In genomic region chr1:42741706-42742105, GRCh38 we compare ENCODE assay signal across 24 cellular contexts. TPM values are rescaled to one million over a fixed set of nuclear protein-coding genes. Genes with fewer than 3 reads are reported as not detected.
"Had no signal": no experiment of that assay in that cellular context is flagged by ENCODE, and none has a peak within 500 bp of the region (broad histone marks: within the 10 kb centered on the region; RNA-seq: fewer than 3 reads in every experiment).

No MANE protein-coding gene starts in this region.

- ATAC-seq: activated CD4-positive, alpha-beta T cell treated with anti-CD3 and anti-CD28 coated beads for 36 hours; activated CD8-positive, alpha-beta memory T cell treated with anti-CD3 and anti-CD28 coated beads, Interleukin-2, amount 10 ng/mL, durations not matched to agents 7 days and 5 days; activated CD8-positive, alpha-beta T cell treated with anti-CD3 and anti-CD28 coated beads, Interleukin-2, amount 10 ng/mL, durations not matched to agents 7 days and 5 days; esophagus mucosa; left cardiac atrium; naive thymus-derived CD4-positive, alpha-beta T cell had no signal

- H3K27ac ChIP-seq: brain microvascular endothelial cell, upper lobe of left lung had no signal

- H3K4me1 ChIP-seq: upper lobe of left lung had no signal

- H3K27me3 ChIP-seq: brain microvascular endothelial cell, upper lobe of left lung had no signal

- DNase-seq: activated CD4-positive, alpha-beta T cell treated with anti-CD3 and anti-CD28 coated beads for 36 hours; activated CD4-positive, CD25-positive, alpha-beta regulatory T cell; activated CD8-positive, alpha-beta memory T cell treated with anti-CD3 and anti-CD28 coated beads, Interleukin-2, amount 10 ng/mL, durations not matched to agents 7 days and 5 days; activated CD8-positive, alpha-beta T cell treated with anti-CD3 and anti-CD28 coated beads, Interleukin-2, amount 10 ng/mL, durations not matched to agents 7 days and 5 days; activated naive CD4-positive, alpha-beta T cell treated with anti-CD3 and anti-CD28 coated beads for 36 hours; activated naive CD8-positive, alpha-beta T cell treated with anti-CD3 and anti-CD28 coated beads, Interleukin-2, amount 10 ng/mL, durations not matched to agents 7 days and 5 days; activated T-cell treated with anti-CD3 and anti-CD28 coated beads, Interleukin-2, amount 50 U/mL, for 48 hours; brain microvascular endothelial cell; central memory CD4-positive, alpha-beta T cell; foreskin fibroblast; hippocampal formation; left cardiac atrium; midbrain; naive thymus-derived CD4-positive, alpha-beta T cell; stimulated activated CD4-positive, alpha-beta T cell treated with anti-CD3 and anti-CD28 coated beads, Interleukin-4, amount 100 ng/mL, for 24 hours; T-helper 1 cell had no signal

- H3K4me3 ChIP-seq: skin epidermis, upper lobe of left lung had no signal

- H3K9me3 ChIP-seq: upper lobe of left lung had no signal

RNA-seq across cellular contexts. Expression of gene CLDN19, which starts 1.7 kb away (rescaled TPM):
- total RNA-seq: activated CD4-positive, alpha-beta T cell treated with anti-CD3 and anti-CD28 coated beads for 36 hours; activated CD8-positive, alpha-beta memory T cell treated with anti-CD3 and anti-CD28 coated beads, Interleukin-2, amount 10 ng/mL, durations not matched to agents 7 days and 5 days; activated CD8-positive, alpha-beta T cell treated with anti-CD3 and anti-CD28 coated beads, Interleukin-2, amount 10 ng/mL, durations not matched to agents 7 days and 5 days; activated naive CD4-positive, alpha-beta T cell treated with anti-CD3 and anti-CD28 coated beads for 36 hours; activated naive CD8-positive, alpha-beta T cell treated with anti-CD3 and anti-CD28 coated beads, Interleukin-2, amount 10 ng/mL, durations not matched to agents 7 days and 5 days; esophagus mucosa; left cardiac atrium; naive thymus-derived CD4-positive, alpha-beta T cell; osteocyte; subcutaneous adipose tissue; upper lobe of left lung had no signal
- polyA plus RNA-seq: keratinocyte; naive thymus-derived CD4-positive, alpha-beta T cell had no signal

RNA-seq across cellular contexts. Expression of gene TMEM269, which starts 43.1 kb away (rescaled TPM):
- total RNA-seq: renal cortical epithelial cell had no signal
- polyA plus RNA-seq: liver; naive thymus-derived CD4-positive, alpha-beta T cell had no signal
